Comparison of ENCODE assay signal across 26 cellular contexts in the genomic region with DNA sequence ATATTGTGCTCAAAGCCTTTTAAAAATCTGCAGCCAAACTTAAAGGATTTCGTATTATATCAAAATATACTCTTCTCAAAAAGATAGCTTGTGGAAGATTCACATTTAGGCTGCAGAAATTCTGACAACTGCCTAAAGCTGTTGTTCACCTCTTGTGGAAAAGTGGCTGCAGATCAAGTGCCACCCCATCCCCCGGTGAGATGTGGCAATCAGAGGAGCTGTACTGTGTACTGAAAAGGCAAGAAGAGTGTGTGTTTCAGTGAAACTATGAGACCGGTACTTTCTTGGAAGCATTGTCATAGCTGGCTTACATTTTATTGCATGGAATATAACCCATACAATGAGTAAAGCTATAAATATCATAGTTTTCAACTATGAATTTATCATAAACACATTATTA.
"Had no signal": no experiment of that assay in that cellular context is flagged by ENCODE, and none has a peak within 500 bp of the region (broad histone marks: within the 10 kb centered on the region; RNA-seq: fewer than 3 reads in every experiment).

No MANE protein-coding gene starts in this region.

- H3K27me3 ChIP-seq: body of pancreas, dorsolateral prefrontal cortex, esophagus muscularis mucosa, heart right ventricle, neural progenitor cell, stomach, testis, upper lobe of left lung had no signal

- H3K4me3 ChIP-seq: body of pancreas, dorsolateral prefrontal cortex, esophagus muscularis mucosa, heart right ventricle, lower lobe of right lung, neural progenitor cell, stomach, testis, upper lobe of left lung had no signal

- ATAC-seq: activated naive CD8-positive, alpha-beta T cell treated with anti-CD3 and anti-CD28 coated beads, Interleukin-2, amount 50 U/mL, for 24 hours; body of pancreas; effector memory CD8-positive, alpha-beta T cell; heart right ventricle; naive thymus-derived CD8-positive, alpha-beta T cell; sciatic nerve; stimulated activated memory B cell treated with anti-CD40 and anti-IgM and Interleukin-4, amounts not matched to agents 10 μg/mL and 1 μg/mL and 100 μg/mL, for 72 hours; T-helper 17 cell had no signal

- H3K4me1 Mint-ChIP-seq: activated CD4-positive, alpha-beta memory T cell treated with anti-CD3 and anti-CD28 coated beads, Interleukin-2, amount 10 ng/mL, durations not matched to agents 7 days and 5 days; activated CD4-positive, alpha-beta T cell treated with anti-CD3 and anti-CD28 coated beads, Interleukin-2, amount 10 ng/mL, durations not matched to agents 24 days and 14 days; activated naive CD8-positive, alpha-beta T cell treated with anti-CD3 and anti-CD28 coated beads, Interleukin-2, amount 50 U/mL, for 24 hours; naive thymus-derived CD8-positive, alpha-beta T cell; stimulated activated memory B cell treated with anti-CD40 and anti-IgM and Interleukin-4, amounts not matched to agents 10 μg/mL and 1 μg/mL and 100 μg/mL, for 72 hours; T-helper 17 cell had no signal

- H3K4me3 Mint-ChIP-seq: activated CD4-positive, alpha-beta memory T cell treated with anti-CD3 and anti-CD28 coated beads, Interleukin-2, amount 10 ng/mL, durations not matched to agents 7 days and 5 days; activated CD4-positive, alpha-beta T cell treated with anti-CD3 and anti-CD28 coated beads, Interleukin-2, amount 10 ng/mL, durations not matched to agents 24 days and 14 days; activated naive CD8-positive, alpha-beta T cell treated with anti-CD3 and anti-CD28 coated beads, Interleukin-2, amount 50 U/mL, for 24 hours; activated T-helper 1 cell treated with anti-CD3 and anti-CD28 coated beads, Interleukin-12 subunit alpha, Interleukin-12 subunit beta, Interleukin-2, Interleukin-4 antibody, amounts not matched to agents 30 ng/mL and 10 ng/mL and 1 ng/mL, durations not matched to agents 14 hours and 24 hours and 36 hours; effector memory CD8-positive, alpha-beta T cell; mesothelial cell of epicardium; naive thymus-derived CD8-positive, alpha-beta T cell; neural progenitor cell; stimulated activated memory B cell treated with anti-CD40 and anti-IgM and Interleukin-4, amounts not matched to agents 10 μg/mL and 1 μg/mL and 100 μg/mL, for 72 hours; T-helper 17 cell had no signal

- H3K36me3 ChIP-seq: esophagus muscularis mucosa, heart right ventricle, lower lobe of right lung, neural progenitor cell, stomach, upper lobe of left lung had no signal

- H3K27me3 Mint-ChIP-seq: activated CD4-positive, alpha-beta memory T cell treated with anti-CD3 and anti-CD28 coated beads, Interleukin-2, amount 10 ng/mL, durations not matched to agents 7 days and 5 days; activated CD4-positive, alpha-beta T cell treated with anti-CD3 and anti-CD28 coated beads, Interleukin-2, amount 10 ng/mL, durations not matched to agents 24 days and 14 days; activated naive CD8-positive, alpha-beta T cell treated with anti-CD3 and anti-CD28 coated beads, Interleukin-2, amount 50 U/mL, for 24 hours; effector memory CD8-positive, alpha-beta T cell; naive thymus-derived CD8-positive, alpha-beta T cell; stimulated activated memory B cell treated with anti-CD40 and anti-IgM and Interleukin-4, amounts not matched to agents 10 μg/mL and 1 μg/mL and 100 μg/mL, for 72 hours; T-helper 17 cell had no signal

- H3K27ac ChIP-seq: body of pancreas, dorsolateral prefrontal cortex, esophagus muscularis mucosa, heart right ventricle, lower lobe of right lung, neural progenitor cell, stomach, testis, upper lobe of left lung had no signal

- H3K9me3 Mint-ChIP-seq: activated CD4-positive, alpha-beta T cell treated with anti-CD3 and anti-CD28 coated beads, Interleukin-2, amount 10 ng/mL, durations not matched to agents 24 days and 14 days; activated T-helper 1 cell treated with anti-CD3 and anti-CD28 coated beads, Interleukin-12 subunit alpha, Interleukin-12 subunit beta, Interleukin-2, Interleukin-4 antibody, amounts not matched to agents 30 ng/mL and 10 ng/mL and 1 ng/mL, durations not matched to agents 14 hours and 24 hours and 36 hours; mesothelial cell of epicardium; neural progenitor cell; stimulated activated memory B cell treated with anti-CD40 and anti-IgM and Interleukin-4, amounts not matched to agents 10 μg/mL and 1 μg/mL and 100 μg/mL, for 72 hours had no signal

- H2AFZ ChIP-seq: neural progenitor cell had no signal

- H3K27ac Mint-ChIP-seq: activated CD4-positive, alpha-beta memory T cell treated with anti-CD3 and anti-CD28 coated beads, Interleukin-2, amount 10 ng/mL, durations not matched to agents 7 days and 5 days; activated CD4-positive, alpha-beta T cell treated with anti-CD3 and anti-CD28 coated beads, Interleukin-2, amount 10 ng/mL, durations not matched to agents 24 days and 14 days; activated naive CD8-positive, alpha-beta T cell treated with anti-CD3 and anti-CD28 coated beads, Interleukin-2, amount 50 U/mL, for 24 hours; activated T-helper 1 cell treated with anti-CD3 and anti-CD28 coated beads, Interleukin-12 subunit alpha, Interleukin-12 subunit beta, Interleukin-2, Interleukin-4 antibody, amounts not matched to agents 30 ng/mL and 10 ng/mL and 1 ng/mL, durations not matched to agents 14 hours and 24 hours and 36 hours; effector memory CD8-positive, alpha-beta T cell; mesothelial cell of epicardium; naive thymus-derived CD8-positive, alpha-beta T cell; neural progenitor cell; stimulated activated memory B cell treated with anti-CD40 and anti-IgM and Interleukin-4, amounts not matched to agents 10 μg/mL and 1 μg/mL and 100 μg/mL, for 72 hours; T-helper 17 cell had no signal

- H3K9me3 ChIP-seq: body of pancreas, esophagus muscularis mucosa, lower lobe of right lung, stomach, testis, upper lobe of left lung had no signal

- H3K9ac ChIP-seq: neural progenitor cell had no signal

- H3K4me2 ChIP-seq: neural progenitor cell had no signal

- H3K4me1 ChIP-seq: body of pancreas, heart right ventricle, lower lobe of right lung, testis, upper lobe of left lung had no signal

- H3K36me3 Mint-ChIP-seq: mesothelial cell of epicardium; naive thymus-derived CD8-positive, alpha-beta T cell; stimulated activated memory B cell treated with anti-CD40 and anti-IgM and Interleukin-4, amounts not matched to agents 10 μg/mL and 1 μg/mL and 100 μg/mL, for 72 hours had no signal

- DNase-seq: activated CD4-positive, alpha-beta memory T cell treated with anti-CD3 and anti-CD28 coated beads, Interleukin-2, amount 10 ng/mL, durations not matched to agents 7 days and 5 days; activated CD4-positive, alpha-beta T cell treated with anti-CD3 and anti-CD28 coated beads, Interleukin-2, amount 10 ng/mL, durations not matched to agents 24 days and 14 days; activated gamma-delta T cell; activated naive CD4-positive, alpha-beta T cell treated with anti-CD3 and anti-CD28 coated beads, Interleukin-2, amount 50 U/mL, for 16 hours; activated naive CD8-positive, alpha-beta T cell treated with anti-CD3 and anti-CD28 coated beads, Interleukin-2, amount 50 U/mL, for 24 hours; anterior cingulate cortex; body of pancreas; effector memory CD8-positive, alpha-beta T cell; heart right ventricle; kidney; lower lobe of right lung; naive thymus-derived CD8-positive, alpha-beta T cell; small intestine; stimulated activated CD4-positive, alpha-beta T cell treated with anti-CD3 and anti-CD28 coated beads, Interleukin-15, amount 100 ng/mL, for 24 hours; stomach; SW 1271; T-helper 17 cell; testis; upper lobe of left lung had no signal
